Comparison of ENCODE assay signal across 26 cellular contexts in genomic region chr5:55333811-55334210, GRCh38.
"Had no signal": no experiment of that assay in that cellular context is flagged by ENCODE, and none has a peak within 500 bp of the region (broad histone marks: within the 10 kb centered on the region; RNA-seq: fewer than 3 reads in every experiment).

No MANE protein-coding gene starts in this region.

- DNase-seq: colonic mucosa; cortex of kidney; effector CD8-positive, alpha-beta T cell; effector memory CD8-positive, alpha-beta T cell; endodermal cell; esophagus squamous epithelium; foreskin fibroblast; foreskin melanocyte; gastrocnemius medialis; glutamatergic neuron; head of caudate nucleus; heart right ventricle; hippocampal formation; left cardiac atrium; left lung; left ventricle myocardium superior; lower lobe of right lung; mesendoderm; midbrain; naive thymus-derived CD4-positive, alpha-beta T cell had no signal

- H3K4me3 Mint-ChIP-seq: dendritic cell treated with granulocyte-macrophage colony-stimulating factor and Interleukin-4, amounts not matched to agents 40 ng/mL and 50 ng/mL, for 4 days; effector memory CD8-positive, alpha-beta T cell; endodermal cell; naive thymus-derived CD4-positive, alpha-beta T cell had no signal

- ATAC-seq: effector memory CD8-positive, alpha-beta T cell; esophagus mucosa; gastrocnemius medialis; heart right ventricle; left cardiac atrium; left lung; left ventricle myocardium superior; lower lobe of right lung; naive thymus-derived CD4-positive, alpha-beta T cell had no signal

- H3K9me3 ChIP-seq: colonic mucosa, esophagus squamous epithelium, gastrocnemius medialis, left lung, lower lobe of right lung had no signal

- FAIRE-seq: endometrium, islet of Langerhans, keratinocyte had no signal

- H3K27ac Mint-ChIP-seq: dendritic cell treated with granulocyte-macrophage colony-stimulating factor and Interleukin-4, amounts not matched to agents 40 ng/mL and 50 ng/mL, for 4 days; endodermal cell; naive thymus-derived CD4-positive, alpha-beta T cell had no signal

- H3K27ac ChIP-seq: colonic mucosa, epithelial cell of prostate, esophagus squamous epithelium, gastrocnemius medialis, heart right ventricle, left lung, lower lobe of right lung had no signal

- H3K4me1 Mint-ChIP-seq: endodermal cell had no signal

- H3K4me3 ChIP-seq: colonic mucosa, esophagus squamous epithelium, gastrocnemius medialis, heart right ventricle, left lung, lower lobe of right lung had no signal

- H3K4me1 ChIP-seq: colonic mucosa, esophagus squamous epithelium, lower lobe of right lung had no signal

- H3K9me3 Mint-ChIP-seq: dendritic cell treated with granulocyte-macrophage colony-stimulating factor and Interleukin-4, amounts not matched to agents 40 ng/mL and 50 ng/mL, for 4 days; effector memory CD8-positive, alpha-beta T cell; endodermal cell; naive thymus-derived CD4-positive, alpha-beta T cell had no signal

- H3K27me3 Mint-ChIP-seq: dendritic cell treated with granulocyte-macrophage colony-stimulating factor and Interleukin-4, amounts not matched to agents 40 ng/mL and 50 ng/mL, for 4 days; effector memory CD8-positive, alpha-beta T cell; naive thymus-derived CD4-positive, alpha-beta T cell had no signal

- H3K27me3 ChIP-seq: colonic mucosa, esophagus squamous epithelium, gastrocnemius medialis, heart right ventricle, left lung had no signal
